1 cellular context compared by ENCODE assay signal in the genomic region with DNA sequence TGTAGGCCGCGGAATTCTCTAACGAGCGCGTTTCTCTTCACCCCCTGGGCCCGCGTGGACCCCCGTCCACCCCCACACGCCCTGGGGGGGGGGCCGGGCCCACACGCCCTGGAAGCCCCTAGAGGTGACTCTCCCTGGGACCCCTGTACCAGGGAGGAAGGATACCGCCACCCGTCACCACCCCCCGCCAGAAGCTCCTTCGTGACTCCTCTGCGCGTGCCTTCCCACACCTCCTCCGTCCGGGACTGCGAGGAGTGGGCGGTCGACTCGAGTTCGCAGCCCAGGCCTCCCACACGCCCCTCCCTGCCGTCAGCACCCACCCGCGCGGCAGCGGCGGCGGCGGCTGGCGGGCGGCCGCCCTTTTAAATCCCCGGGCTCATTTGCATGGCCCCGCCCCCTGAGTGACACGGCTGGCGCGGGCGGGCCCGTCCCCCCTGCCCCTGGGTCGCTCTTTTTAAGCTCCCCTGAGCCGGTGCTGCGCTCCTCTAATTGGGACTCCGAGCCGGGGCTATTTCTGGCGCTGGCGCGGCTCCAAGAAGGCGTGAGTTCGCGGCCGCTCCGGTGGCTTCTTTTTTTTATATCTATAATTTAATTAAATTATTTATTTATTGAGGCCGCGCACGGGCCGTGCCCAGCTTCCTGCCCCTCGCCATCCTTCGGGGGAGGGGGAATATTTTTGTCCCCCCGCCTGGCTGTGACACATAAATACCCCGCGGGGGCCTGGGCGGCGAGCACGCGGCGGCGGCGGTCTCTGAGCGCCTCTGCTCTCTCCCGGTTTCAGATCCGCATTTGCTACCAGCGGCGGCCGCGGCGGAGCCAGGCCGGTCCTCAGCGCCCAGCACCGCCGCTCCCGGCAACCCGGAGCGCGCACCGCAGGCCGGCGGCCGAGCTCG.
TF ChIP-seq lines count a peak whose summit lies in the region.

A gene with protein sequence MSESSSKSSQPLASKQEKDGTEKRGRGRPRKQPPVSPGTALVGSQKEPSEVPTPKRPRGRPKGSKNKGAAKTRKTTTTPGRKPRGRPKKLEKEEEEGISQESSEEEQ (plus strand): TSS at position 451 of the 893 bp plus-strand sequence. CDS start 3,908 bp downstream, outside the sequence.

TF ChIP-seq in HCT116, 20 proteins besides CTCF, POLR2A, EP300 and RAD21 (continued from another document):
- TF ChIP-seq, protein P1, sequence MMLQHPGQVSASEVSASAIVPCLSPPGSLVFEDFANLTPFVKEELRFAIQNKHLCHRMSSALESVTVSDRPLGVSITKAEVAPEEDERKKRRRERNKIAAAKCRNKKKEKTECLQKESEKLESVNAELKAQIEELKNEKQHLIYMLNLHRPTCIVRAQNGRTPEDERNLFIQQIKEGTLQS (IDR thresholded peaks at IDR 0.05), result no peak
- TF ChIP-seq TCF7L2 (IDR thresholded peaks at IDR 0.05; ENCODE audit: borderline replicate concordance, extremely low read depth, insufficient read depth, insufficient read length), result peak; percentile 41
- no peak for TF ChIP-seq EZH2 (IDR thresholded peaks at IDR 0.05)
- no peak for TF ChIP-seq ELF1 (IDR thresholded peaks at IDR 0.05; ENCODE audit: borderline replicate concordance, low read depth)
- TF ChIP-seq, protein P2, sequence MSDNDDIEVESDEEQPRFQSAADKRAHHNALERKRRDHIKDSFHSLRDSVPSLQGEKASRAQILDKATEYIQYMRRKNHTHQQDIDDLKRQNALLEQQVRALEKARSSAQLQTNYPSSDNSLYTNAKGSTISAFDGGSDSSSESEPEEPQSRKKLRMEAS (IDR thresholded peaks at IDR 0.05), result no peak
- TF ChIP-seq SIN3A (IDR thresholded peaks at IDR 0.05; ENCODE audit: low read depth), result no peak
- TF ChIP-seq, protein P3, sequence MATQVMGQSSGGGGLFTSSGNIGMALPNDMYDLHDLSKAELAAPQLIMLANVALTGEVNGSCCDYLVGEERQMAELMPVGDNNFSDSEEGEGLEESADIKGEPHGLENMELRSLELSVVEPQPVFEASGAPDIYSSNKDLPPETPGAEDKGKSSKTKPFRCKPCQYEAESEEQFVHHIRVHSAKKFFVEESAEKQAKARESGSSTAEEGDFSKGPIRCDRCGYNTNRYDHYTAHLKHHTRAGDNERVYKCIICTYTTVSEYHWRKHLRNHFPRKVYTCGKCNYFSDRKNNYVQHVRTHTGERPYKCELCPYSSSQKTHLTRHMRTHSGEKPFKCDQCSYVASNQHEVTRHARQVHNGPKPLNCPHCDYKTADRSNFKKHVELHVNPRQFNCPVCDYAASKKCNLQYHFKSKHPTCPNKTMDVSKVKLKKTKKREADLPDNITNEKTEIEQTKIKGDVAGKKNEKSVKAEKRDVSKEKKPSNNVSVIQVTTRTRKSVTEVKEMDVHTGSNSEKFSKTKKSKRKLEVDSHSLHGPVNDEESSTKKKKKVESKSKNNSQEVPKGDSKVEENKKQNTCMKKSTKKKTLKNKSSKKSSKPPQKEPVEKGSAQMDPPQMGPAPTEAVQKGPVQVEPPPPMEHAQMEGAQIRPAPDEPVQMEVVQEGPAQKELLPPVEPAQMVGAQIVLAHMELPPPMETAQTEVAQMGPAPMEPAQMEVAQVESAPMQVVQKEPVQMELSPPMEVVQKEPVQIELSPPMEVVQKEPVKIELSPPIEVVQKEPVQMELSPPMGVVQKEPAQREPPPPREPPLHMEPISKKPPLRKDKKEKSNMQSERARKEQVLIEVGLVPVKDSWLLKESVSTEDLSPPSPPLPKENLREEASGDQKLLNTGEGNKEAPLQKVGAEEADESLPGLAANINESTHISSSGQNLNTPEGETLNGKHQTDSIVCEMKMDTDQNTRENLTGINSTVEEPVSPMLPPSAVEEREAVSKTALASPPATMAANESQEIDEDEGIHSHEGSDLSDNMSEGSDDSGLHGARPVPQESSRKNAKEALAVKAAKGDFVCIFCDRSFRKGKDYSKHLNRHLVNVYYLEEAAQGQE (IDR thresholded peaks at IDR 0.05; ENCODE audit: low read depth), result no peak
- TF ChIP-seq EZH2phosphoT487 (IDR thresholded peaks at IDR 0.05; ENCODE audit: borderline replicate concordance), result no peak
